Comparison of ENCODE assay signal across 9 cellular contexts in the genomic region with DNA sequence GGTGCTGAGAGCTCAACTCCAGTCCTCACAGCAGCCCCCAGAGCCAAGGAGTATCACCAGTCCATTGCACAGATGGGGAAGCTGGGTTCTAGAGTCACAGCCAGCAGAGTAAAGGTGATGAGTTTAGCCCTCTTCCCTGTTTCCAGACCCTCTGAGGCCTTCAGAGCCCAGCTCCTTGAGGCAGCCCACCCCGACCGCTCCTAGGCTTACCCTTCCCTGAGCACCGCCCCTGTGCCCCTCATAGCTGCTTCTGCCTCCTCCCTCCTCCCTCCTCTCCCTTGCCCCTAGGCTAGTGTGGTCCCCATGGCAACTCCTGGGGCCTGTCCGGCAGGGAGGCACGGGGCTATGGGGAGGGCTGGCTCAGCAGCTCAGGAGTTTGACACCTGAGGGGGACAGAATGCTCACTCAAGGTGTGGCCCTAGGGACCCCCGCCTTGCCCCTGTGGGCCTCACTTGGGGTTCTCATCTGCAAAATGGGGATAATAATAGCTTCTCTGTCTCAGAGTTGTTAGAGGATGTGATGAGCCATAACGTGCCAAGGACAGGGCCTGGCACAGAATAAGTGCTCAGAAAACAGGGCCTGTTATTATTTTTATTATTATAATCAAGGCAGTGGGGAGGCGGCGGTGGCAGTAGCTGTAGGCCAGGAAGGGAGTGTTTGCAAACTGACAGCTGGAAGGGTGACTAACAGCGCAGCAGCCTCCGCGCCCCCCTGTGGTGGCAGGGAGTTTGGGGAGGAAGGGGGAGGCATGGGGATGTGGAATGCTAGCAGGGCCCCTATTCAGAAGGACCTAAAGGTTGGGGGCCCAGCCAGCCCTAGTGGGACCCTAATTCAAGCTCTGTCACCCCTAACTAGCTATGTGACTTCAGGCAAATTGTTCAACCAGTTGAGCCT. TPM values are rescaled to one million over a fixed set of nuclear protein-coding genes. Genes with fewer than 3 reads are reported as not detected.
DNase-seq lines count a peak whose midpoint lies in the region; ATAC-seq and TF ChIP-seq lines count a peak whose summit lies in the region.
"Had no signal": no experiment of that assay in that cellular context is flagged by ENCODE, and none has a peak within 500 bp of the region (broad histone marks: within the 10 kb centered on the region; RNA-seq: fewer than 3 reads in every experiment).

No MANE protein-coding gene starts in this region.

- H3K4me2 ChIP-seq in Karpas-422 (ENCODE audit: low read depth, low read length, poor library complexity, severe bottlenecking) = peak overlapping the region; percentile 92

- peak overlapping the region; percentile 95 for H3K9ac ChIP-seq in Karpas-422 (ENCODE audit: low read length)
- H3K9ac ChIP-seq: parathyroid adenoma had no signal

- peaks cover 5% of the 10 kb centered on the region; the same call in 1 of the 2 replicates for H4K20me1 ChIP-seq in Karpas-422 (ENCODE audit: insufficient read depth, low read depth, low read length)

- no peak overlapping the region for H2AFZ ChIP-seq in Karpas-422 (ENCODE audit: low read length)
- H2AFZ ChIP-seq: parathyroid adenoma had no signal

- peaks cover 55% of the 10 kb centered on the region for H3K36me3 Mint-ChIP-seq in activated CD8-positive, alpha-beta T cell treated with anti-CD3 and anti-CD28 coated beads for 36 hours (ENCODE audit: low read depth)
- H3K36me3 Mint-ChIP-seq in effector memory CD8-positive, alpha-beta T cell (ENCODE audit: insufficient read depth) = peaks cover 73% of the 10 kb centered on the region

- peaks cover 85% of the 10 kb centered on the region for H3K4me1 Mint-ChIP-seq in activated CD8-positive, alpha-beta T cell treated with anti-CD3 and anti-CD28 coated beads for 36 hours (ENCODE audit: low read depth)
- H3K4me1 Mint-ChIP-seq in effector memory CD8-positive, alpha-beta T cell (ENCODE audit: low read depth in 2 of 2) = peaks cover 75 to 81% of the 10 kb centered on the region in 2 donors

- intact Hi-C loops in activated CD8-positive, alpha-beta T cell treated with anti-CD3 and anti-CD28 coated beads for 36 hours (cut with micrococcal nuclease) = no loop called here

- no peaks in the 10 kb centered on the region for H3K27me3 Mint-ChIP-seq in activated CD8-positive, alpha-beta T cell treated with anti-CD3 and anti-CD28 coated beads for 36 hours
- no peaks in the 10 kb centered on the region for H3K27me3 Mint-ChIP-seq in effector memory CD8-positive, alpha-beta T cell

- H3K9me2 ChIP-seq in Karpas-422 (replicated peaks; ENCODE audit: insufficient read depth, low read length) = no peaks in the 10 kb centered on the region

- peak; percentile 58 for TF ChIP-seq CTCF in activated CD8-positive, alpha-beta T cell treated with anti-CD3 and anti-CD28 coated beads for 36 hours (IDR thresholded peaks at IDR 0.05)

- peak overlapping the region; percentile 83 for H3K27ac Mint-ChIP-seq in activated CD8-positive, alpha-beta T cell treated with anti-CD3 and anti-CD28 coated beads for 36 hours
- peak overlapping the region; percentile 84 to 96 for H3K27ac Mint-ChIP-seq in effector memory CD8-positive, alpha-beta T cell

- H3K36me3 ChIP-seq in Karpas-422 (ENCODE audit: insufficient read depth, low read length) = peaks cover 22% of the 10 kb centered on the region

- ATAC-seq in activated CD8-positive, alpha-beta T cell treated with anti-CD3 and anti-CD28 coated beads for 36 hours = peak; percentile 31
- peak; percentile 51 for ATAC-seq in effector memory CD8-positive, alpha-beta T cell (replicated peaks)
- ATAC-seq in HG03460 (IDR thresholded peaks at IDR 0.05; ENCODE audit: unreplicated experiment) (no peak), GM18498 (IDR thresholded peaks at IDR 0.05; ENCODE audit: unreplicated experiment) (no peak), GM18868 (IDR thresholded peaks at IDR 0.05; ENCODE audit: unreplicated experiment) (no peak)

- POLR2A ChIA-PET in activated CD8-positive, alpha-beta T cell treated with anti-CD3 and anti-CD28 coated beads for 36 hours (lab: Charles Lee) = interaction anchor here (0.6 to 16.0 kb wide), 6 partner anchors 11 to 162 kb away, joined by 3 to 410 read pairs (median 4); a partner anchor contains a TSS

- H3K27me3 ChIP-seq in Karpas-422 (ENCODE audit: low read length) = no peaks in the 10 kb centered on the region

- H3K9me3 ChIP-seq in Karpas-422 (ENCODE audit: low read length) = no peaks in the 10 kb centered on the region

- H3K79me2 ChIP-seq in Karpas-422 (ENCODE audit: low read length) = peaks cover 74% of the 10 kb centered on the region

- peak; percentile 87 for DNase-seq in Karpas-422
- peak; percentile 86 for DNase-seq in activated CD8-positive, alpha-beta T cell treated with anti-CD3 and anti-CD28 coated beads for 36 hours
- peak; percentile 73 to 79 (median 76) for DNase-seq in effector memory CD8-positive, alpha-beta T cell
- DNase-seq in stimulated activated CD8-positive, alpha-beta memory T cell treated with anti-CD3 and anti-CD28 coated beads, Interleukin-7, amount 100 ng/mL, for 4 hours (ENCODE audit: low read depth in 2 of 2) = peak; percentile 54 to 57
- no peak for DNase-seq in NCI-H128 (lab: John Stamatoyannopoulos, UW; ENCODE audit: unreplicated experiment)

- peak overlapping the region; percentile 19 for H3K4me3 Mint-ChIP-seq in activated CD8-positive, alpha-beta T cell treated with anti-CD3 and anti-CD28 coated beads for 36 hours
- peak overlapping the region; percentile 80 to 82 for H3K4me3 Mint-ChIP-seq in effector memory CD8-positive, alpha-beta T cell

- CTCF ChIA-PET in activated CD8-positive, alpha-beta T cell treated with anti-CD3 and anti-CD28 coated beads for 36 hours (lab: Charles Lee) = interaction anchor here (0.9 to 25.9 kb wide), 14 partner anchors 11 to 175 kb away, joined by 3 to 1327 read pairs (median 4); a partner anchor contains a TSS

- H3K9me3 Mint-ChIP-seq in activated CD8-positive, alpha-beta T cell treated with anti-CD3 and anti-CD28 coated beads for 36 hours = no peaks in the 10 kb centered on the region
- H3K9me3 Mint-ChIP-seq in effector memory CD8-positive, alpha-beta T cell = no peaks in the 10 kb centered on the region

- H3K27ac ChIP-seq in Karpas-422 (ENCODE audit: low read length) = peak overlapping the region; percentile 100
- H3K27ac ChIP-seq: parathyroid adenoma had no signal

- peaks cover 97% of the 10 kb centered on the region for H3K4me1 ChIP-seq in Karpas-422 (ENCODE audit: low read length)

- peak overlapping the region; percentile 69 for H3K4me3 ChIP-seq in Karpas-422 (ENCODE audit: low read length)

RNA-seq across cellular contexts. Expression of a gene that starts 11.5 kb away (rescaled TPM):
- 172 and 306 TPM in 2 replicates for total RNA-seq in Karpas-422 (2014; rRNA removed; shearing (Covaris generic); ENCODE audit: low replicate concordance)
- total RNA-seq in activated CD8-positive, alpha-beta T cell treated with anti-CD3 and anti-CD28 coated beads for 36 hours = 100 to 1,000 TPM; 254 to 260 TPM

RNA-seq across cellular contexts. Expression of a gene that starts 19.3 kb away (rescaled TPM):
- total RNA-seq in Karpas-422 (2014; rRNA removed; shearing (Covaris generic); ENCODE audit: low replicate concordance) = 3.3 and 4.3 TPM in 2 replicates
- total RNA-seq in activated CD8-positive, alpha-beta T cell treated with anti-CD3 and anti-CD28 coated beads for 36 hours = under 1 TPM in 1 of 2 experiments, not detected in 1; 0.11 TPM

RNA-seq across cellular contexts. Expression of a gene that starts 33.0 kb away (rescaled TPM):
- 5.2 and 7.3 TPM in 2 replicates for total RNA-seq in Karpas-422 (2014; rRNA removed; shearing (Covaris generic); ENCODE audit: low replicate concordance)
- under 1 TPM in 1 of 2 experiments, not detected in 1; 0.11 TPM for total RNA-seq in activated CD8-positive, alpha-beta T cell treated with anti-CD3 and anti-CD28 coated beads for 36 hours

RNA-seq across cellular contexts. Expression of a gene that starts 44.7 kb away (rescaled TPM):
- not detected in 2 replicates for total RNA-seq in Karpas-422 (2014; rRNA removed; shearing (Covaris generic); ENCODE audit: low replicate concordance)
- not detected for total RNA-seq in activated CD8-positive, alpha-beta T cell treated with anti-CD3 and anti-CD28 coated beads for 36 hours

RNA-seq across cellular contexts. Expression of a gene that starts 49.6 kb away (rescaled TPM):
- 87.3 and 89.6 TPM in 2 replicates for total RNA-seq in Karpas-422 (2014; rRNA removed; shearing (Covaris generic); ENCODE audit: low replicate concordance)
- total RNA-seq in activated CD8-positive, alpha-beta T cell treated with anti-CD3 and anti-CD28 coated beads for 36 hours = 10 to 100 TPM; 45.9 to 49.3 TPM

Comparison
In these comparisons a context has a peak if more than half of its experiments do, and no peak if none do; other contexts are left out.
1. ATAC-seq: peak in activated CD8-positive, alpha-beta T cell treated with anti-CD3 and anti-CD28 coated beads for 36 hours (single experiment) and effector memory CD8-positive, alpha-beta T cell (single experiment); none in HG03460 (single experiment), GM18498 (single experiment) and GM18868 (single experiment).